ENCODE assay signal across 21 cellular contexts in genomic region chr14:99980299-99980698, GRCh38.
DNase-seq lines count a peak whose midpoint lies in the region; ATAC-seq and TF ChIP-seq lines count a peak whose summit lies in the region.
"Had no signal": no experiment of that assay in that cellular context is flagged by ENCODE, and none has a peak within 500 bp of the region (broad histone marks: within the 10 kb centered on the region; RNA-seq: fewer than 3 reads in every experiment).

No MANE protein-coding gene starts in this region.

- no peaks in the 10 kb centered on the region for H3K36me3 ChIP-seq in heart left ventricle
- H3K36me3 ChIP-seq: SJSA1 had no signal

- H3K36me3 Mint-ChIP-seq in nephron progenitor cell (ENCODE audit: low read depth): peaks cover 32% of the 10 kb centered on the region

- H3K27me3 ChIP-seq in heart left ventricle: no peaks in the 10 kb centered on the region
- H3K27me3 ChIP-seq: SJSA1 had no signal

- H3K27me3 Mint-ChIP-seq in nephron progenitor cell (ENCODE audit: low read depth, poor library complexity): peaks cover 6% of the 10 kb centered on the region

- peaks cover 0 to 20% (median 2%) of the 10 kb centered on the region in 12 donors for H3K4me1 ChIP-seq in heart left ventricle
- H3K4me1 ChIP-seq: SJSA1 had no signal

- no peak overlapping the region for H3K4me3 Mint-ChIP-seq in nephron progenitor cell
- H3K4me3 Mint-ChIP-seq: B cell, HFFc6 had no signal

- ATAC-seq in Right ventricle myocardium superior (ENCODE audit: poor library complexity) (peak; percentile 17), heart left ventricle (no peak), GM21423 (IDR thresholded peaks at IDR 0.05; ENCODE audit: unreplicated experiment) (no peak)
- ATAC-seq: A549, K562 had no signal

- no peak for TF ChIP-seq CTCF in heart left ventricle (IDR thresholded peaks at IDR 0.05)
- no peak for TF ChIP-seq CTCF in VCaP (conservative IDR thresholded peaks at IDR 0.05)
- TF ChIP-seq CTCF in nephron progenitor cell (IDR thresholded peaks at IDR 0.05): no peak

- TF ChIP-seq POLR2A in heart left ventricle (IDR thresholded peaks at IDR 0.05): no peak

- DNase-seq in Right ventricle myocardium superior (no peak), heart left ventricle (no peak), nephron progenitor cell (no peak), dermis blood vessel endothelial cell (no peak)
- no peak for DNase-seq in activated naive CD4-positive, alpha-beta T cell treated with Interleukin-2 at 50 U/mL for 16 hours
- DNase-seq: DMS79 treated with DMSO at 0.1 percent for 48 hours, H7, HFFc6, MM.1S, NCI-H1048, NCI-H1417 treated with DMSO at 0.1 percent for 48 hours, NCI-H187, NCI-H2107, NCI-H526 treated with DMSO at 0.1 percent for 48 hours had no signal

- peaks cover 33% of the 10 kb centered on the region for H3K4me1 Mint-ChIP-seq in nephron progenitor cell
- H3K4me1 Mint-ChIP-seq: B cell had no signal

- intact Hi-C loops in Right ventricle myocardium superior (cut with DNase I): loop anchor here (5.0 kb wide), 1 partner anchor 212 kb away; no protein-coding TSS in a partner anchor
- intact Hi-C loops in heart left ventricle (cut with DNase I): loop anchor here in 8 of 10 donors (2.0 to 10.0 kb wide), 7 partner anchors 42 to 397 kb away; partner anchors contain the start of gene WDR25 (in 4 of the 8)

- H3K27ac Mint-ChIP-seq in nephron progenitor cell: peak overlapping the region; percentile 25
- H3K27ac Mint-ChIP-seq: B cell, HFFc6 had no signal

- H3K27ac ChIP-seq in heart left ventricle: no peak overlapping the region
- peak overlapping the region; percentile 79 for H3K27ac ChIP-seq in VCaP
- H3K27ac ChIP-seq: A549, RWPE1, SJSA1 had no signal

- peaks cover 0 to 13% (median 3%) of the 10 kb centered on the region in 12 donors for H3K9me3 ChIP-seq in heart left ventricle
- H3K9me3 ChIP-seq: SJSA1 had no signal

- peaks cover 23% of the 10 kb centered on the region for H3K9me3 Mint-ChIP-seq in nephron progenitor cell
- H3K9me3 Mint-ChIP-seq: HFFc6 had no signal

- WGBS in heart left ventricle, 4 donors: 67 to 88% (median 73%) methylated on average over 7 of the region's 7 CpGs

- no peak overlapping the region for H3K4me3 ChIP-seq in heart left ventricle
- H3K4me3 ChIP-seq: A549, K562, SJSA1 had no signal
